In the genomic region with DNA sequence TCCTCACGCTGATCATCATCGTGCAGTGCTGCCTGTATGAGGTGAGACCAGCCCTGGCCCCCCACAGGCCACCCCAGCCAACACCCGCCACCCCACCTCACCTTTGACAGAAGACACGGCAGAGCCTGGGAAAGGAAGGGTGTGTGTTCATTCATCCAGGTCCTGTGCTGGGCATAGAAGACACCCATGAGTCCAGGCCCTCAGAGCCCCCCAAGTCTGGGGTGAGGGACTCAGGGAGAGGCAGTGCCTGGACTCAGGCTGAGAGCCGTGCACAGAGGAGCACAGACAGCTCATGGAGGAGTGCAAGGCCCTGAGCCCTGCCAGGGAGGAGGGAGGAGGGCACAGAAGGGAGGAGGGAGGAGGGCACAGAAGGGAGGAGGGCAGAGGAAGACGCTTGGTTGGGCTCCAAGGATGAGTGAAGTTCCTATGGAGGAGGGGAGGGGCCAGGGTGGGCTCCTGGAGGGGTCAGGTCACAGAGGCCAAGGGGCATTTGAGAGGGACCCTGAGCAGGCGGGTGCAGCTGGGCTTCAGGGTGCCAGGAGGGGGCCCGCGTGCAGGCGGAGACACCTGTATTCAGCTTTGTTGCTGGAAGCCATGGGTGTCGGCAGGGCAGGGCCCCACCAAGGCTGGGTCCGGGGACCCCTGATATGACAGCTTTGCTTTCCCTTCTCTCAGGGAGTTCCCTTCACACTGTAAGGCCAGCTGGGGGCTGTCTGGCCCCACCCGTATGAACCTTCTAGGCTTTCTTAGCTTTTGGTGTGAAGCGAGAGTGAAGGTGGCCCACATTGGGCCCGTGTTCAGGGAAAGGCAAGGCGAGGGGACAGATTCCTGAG, we compare ENCODE assay signal across 27 cellular contexts. TPM values are rescaled to one million over a fixed set of nuclear protein-coding genes. Genes with fewer than 3 reads are reported as not detected.
A peak's percentile ranks its signal among the peaks of the same experiment; 100 is the strongest.
DNase-seq lines count a peak whose midpoint lies in the region; ATAC-seq and TF ChIP-seq lines count a peak whose summit lies in the region.
"Had no signal": no experiment of that assay in that cellular context is flagged by ENCODE, and none has a peak within 500 bp of the region (broad histone marks: within the 10 kb centered on the region; RNA-seq: fewer than 3 reads in every experiment).

No MANE protein-coding gene starts in this region.

- H3K27me3 Mint-ChIP-seq in T-helper 1 cell treated with Interleukin-12 subunit alpha and Interleukin-12 subunit beta and Interleukin-4 antibody, amounts not matched to agents 30 μg/mL and 1 μg/mL, for 36 hours (ENCODE audit: low read depth) = no peaks in the 10 kb centered on the region
- no peaks in the 10 kb centered on the region for H3K27me3 Mint-ChIP-seq in memory B cell
- H3K27me3 Mint-ChIP-seq: activated CD4-positive, alpha-beta T cell treated with anti-CD3 and anti-CD28 coated beads, Interleukin-2, amount 10 ng/mL, durations not matched to agents 7 days and 5 days; activated CD8-positive, alpha-beta memory T cell treated with anti-CD3 and anti-CD28 coated beads, Interleukin-2, amount 10 ng/mL, durations not matched to agents 7 days and 5 days; activated naive CD8-positive, alpha-beta T cell; CD4-positive, alpha-beta memory T cell; central memory CD8-positive, alpha-beta T cell had no signal

- peaks cover 44% of the 10 kb centered on the region for H3K4me1 ChIP-seq in testis
- H3K4me1 ChIP-seq: SJCRH30 had no signal

- H3K36me3 ChIP-seq in testis (ENCODE audit: low read depth, missing control alignments) = no peaks in the 10 kb centered on the region
- H3K36me3 ChIP-seq: SJCRH30 had no signal

- WGBS in testis, 2 donors = 88 to 93% methylated on average over 16 of the region's 16 CpGs

- peak overlapping the region; percentile 5 for H3K27ac Mint-ChIP-seq in T-helper 1 cell treated with Interleukin-12 subunit alpha and Interleukin-12 subunit beta and Interleukin-4 antibody, amounts not matched to agents 30 μg/mL and 1 μg/mL, for 36 hours
- H3K27ac Mint-ChIP-seq in memory B cell = peak overlapping the region; percentile 35
- H3K27ac Mint-ChIP-seq: activated CD4-positive, alpha-beta T cell treated with anti-CD3 and anti-CD28 coated beads, Interleukin-2, amount 10 ng/mL, durations not matched to agents 7 days and 5 days; activated CD8-positive, alpha-beta memory T cell treated with anti-CD3 and anti-CD28 coated beads, Interleukin-2, amount 10 ng/mL, durations not matched to agents 7 days and 5 days; activated naive CD8-positive, alpha-beta T cell; activated T-helper 1 cell treated with anti-CD3 and anti-CD28 coated beads, Interleukin-12 subunit alpha, Interleukin-12 subunit beta, Interleukin-2, Interleukin-4 antibody, amounts not matched to agents 30 ng/mL and 10 ng/mL and 1 ng/mL, durations not matched to agents 14 hours and 24 hours and 36 hours; CD4-positive, alpha-beta memory T cell; nephron had no signal

- H3K27me3 ChIP-seq in testis = no peaks in the 10 kb centered on the region
- H3K27me3 ChIP-seq: left lung, SJCRH30 had no signal

- no peak for ATAC-seq in memory B cell (ENCODE audit: low read depth)
- ATAC-seq: activated CD8-positive, alpha-beta memory T cell treated with anti-CD3 and anti-CD28 coated beads, Interleukin-2, amount 10 ng/mL, durations not matched to agents 7 days and 5 days; left lung; Panc1 had no signal

- H3K36me3 Mint-ChIP-seq in T-helper 1 cell treated with Interleukin-12 subunit alpha and Interleukin-12 subunit beta and Interleukin-4 antibody, amounts not matched to agents 30 μg/mL and 1 μg/mL, for 36 hours (ENCODE audit: low read depth) = no peaks in the 10 kb centered on the region
- peaks cover 8% of the 10 kb centered on the region for H3K36me3 Mint-ChIP-seq in memory B cell
- H3K36me3 Mint-ChIP-seq: activated CD8-positive, alpha-beta memory T cell treated with anti-CD3 and anti-CD28 coated beads, Interleukin-2, amount 10 ng/mL, durations not matched to agents 7 days and 5 days; activated naive CD8-positive, alpha-beta T cell had no signal

- H3K4me3 ChIP-seq in testis = no peak overlapping the region
- H3K4me3 ChIP-seq: left lung, SJCRH30, thoracic aorta had no signal

- intact Hi-C loops in testis (cut with DNase I; ENCODE audit: low total_unique reads) = no loop called here

- no peaks in the 10 kb centered on the region for H3K9me3 Mint-ChIP-seq in T-helper 1 cell treated with Interleukin-12 subunit alpha and Interleukin-12 subunit beta and Interleukin-4 antibody, amounts not matched to agents 30 μg/mL and 1 μg/mL, for 36 hours
- no peaks in the 10 kb centered on the region for H3K9me3 Mint-ChIP-seq in memory B cell
- H3K9me3 Mint-ChIP-seq: activated CD4-positive, alpha-beta T cell treated with anti-CD3 and anti-CD28 coated beads, Interleukin-2, amount 10 ng/mL, durations not matched to agents 7 days and 5 days; activated T-helper 1 cell treated with anti-CD3 and anti-CD28 coated beads, Interleukin-12 subunit alpha, Interleukin-12 subunit beta, Interleukin-2, Interleukin-4 antibody, amounts not matched to agents 30 ng/mL and 10 ng/mL and 1 ng/mL, durations not matched to agents 14 hours and 24 hours and 36 hours; CD4-positive, alpha-beta memory T cell; central memory CD8-positive, alpha-beta T cell; nephron had no signal

- H3K4me3 Mint-ChIP-seq in T-helper 1 cell treated with Interleukin-12 subunit alpha and Interleukin-12 subunit beta and Interleukin-4 antibody, amounts not matched to agents 30 μg/mL and 1 μg/mL, for 36 hours = no peak overlapping the region
- H3K4me3 Mint-ChIP-seq in memory B cell = no peak overlapping the region
- H3K4me3 Mint-ChIP-seq: activated CD4-positive, alpha-beta T cell treated with anti-CD3 and anti-CD28 coated beads, Interleukin-2, amount 10 ng/mL, durations not matched to agents 7 days and 5 days; activated CD8-positive, alpha-beta memory T cell treated with anti-CD3 and anti-CD28 coated beads, Interleukin-2, amount 10 ng/mL, durations not matched to agents 7 days and 5 days; activated naive CD8-positive, alpha-beta T cell; activated T-helper 1 cell treated with anti-CD3 and anti-CD28 coated beads, Interleukin-12 subunit alpha, Interleukin-12 subunit beta, Interleukin-2, Interleukin-4 antibody, amounts not matched to agents 30 ng/mL and 10 ng/mL and 1 ng/mL, durations not matched to agents 14 hours and 24 hours and 36 hours; CD4-positive, alpha-beta memory T cell; central memory CD8-positive, alpha-beta T cell; nephron had no signal

- TF ChIP-seq CTCF in testis (IDR thresholded peaks at IDR 0.05) (no peak), GM10266 (IDR thresholded peaks at IDR 0.05; ENCODE audit: control insufficient read depth, insufficient read depth, low read depth, missing control alignments) (no peak)

- H3K9me3 ChIP-seq in testis = no peaks in the 10 kb centered on the region
- H3K9me3 ChIP-seq: left lung, SJCRH30, thoracic aorta had no signal

- TF ChIP-seq POLR2A in testis (IDR thresholded peaks at IDR 0.05) = no peak

- H3K4me1 Mint-ChIP-seq in T-helper 1 cell treated with Interleukin-12 subunit alpha and Interleukin-12 subunit beta and Interleukin-4 antibody, amounts not matched to agents 30 μg/mL and 1 μg/mL, for 36 hours (ENCODE audit: low read depth) = no peaks in the 10 kb centered on the region
- peaks cover 9% of the 10 kb centered on the region for H3K4me1 Mint-ChIP-seq in memory B cell
- H3K4me1 Mint-ChIP-seq: activated CD4-positive, alpha-beta T cell treated with anti-CD3 and anti-CD28 coated beads, Interleukin-2, amount 10 ng/mL, durations not matched to agents 7 days and 5 days; activated CD8-positive, alpha-beta memory T cell treated with anti-CD3 and anti-CD28 coated beads, Interleukin-2, amount 10 ng/mL, durations not matched to agents 7 days and 5 days; CD4-positive, alpha-beta memory T cell; central memory CD8-positive, alpha-beta T cell had no signal

- DNase-seq in T-helper 1 cell (no peak), memory B cell (ENCODE audit: low spot score in 2 of 2) (no peak), testis (no peak), NCI-H146 treated with DMSO at 0.1 percent for 48 hours (lab: John Stamatoyannopoulos, UW; ENCODE audit: unreplicated experiment) (no peak), GM10266 (ENCODE audit: extremely low spot score) (no peak)
- DNase-seq: activated CD4-positive, alpha-beta T cell treated with anti-CD3 and anti-CD28 coated beads, Interleukin-2, amount 10 ng/mL, durations not matched to agents 7 days and 5 days; activated CD8-positive, alpha-beta memory T cell treated with anti-CD3 and anti-CD28 coated beads, Interleukin-2, amount 10 ng/mL, durations not matched to agents 7 days and 5 days; CD4-positive, alpha-beta memory T cell; DMS153; effector CD4-positive, alpha-beta T cell; foreskin melanocyte; KBM-7; midbrain; NCI-H146; NCI-H2171; NCI-H524 treated with DMSO at 0.1 percent for 48 hours; posterior cingulate gyrus; SJCRH30 had no signal

- H3K27ac ChIP-seq in testis = peak overlapping the region; percentile 22 to 56
- H3K27ac ChIP-seq: 22Rv1, left lung, SJCRH30, thoracic aorta had no signal

RNA-seq across cellular contexts. Expression of a gene that starts 11.4 kb away (rescaled TPM):
- total RNA-seq in testis = 100 to 1,000 TPM; 150 to 212 TPM
- polyA plus RNA-seq in testis (ENCODE audit: insufficient read depth, low read depth, low replicate concordance) = 93.6 TPM

RNA-seq across cellular contexts. Expression of a gene that starts 11.6 kb away (rescaled TPM):
- total RNA-seq in testis = 10 to 100 TPM; 39.0 to 46.5 TPM
- polyA plus RNA-seq in testis (ENCODE audit: insufficient read depth, low read depth, low replicate concordance) = 74.1 TPM

RNA-seq across cellular contexts. Expression of a gene that starts 20.4 kb away (rescaled TPM):
- total RNA-seq in testis = 10 to 100 TPM; 43.8 to 57.3 TPM
- polyA plus RNA-seq in testis (ENCODE audit: insufficient read depth, low read depth, low replicate concordance) = 50.4 TPM

RNA-seq across cellular contexts. Expression of a gene that starts 20.9 kb away (rescaled TPM):
- total RNA-seq in testis = 10 to 100 TPM; 23.6 to 33.8 TPM
- 9.0 TPM for polyA plus RNA-seq in testis (ENCODE audit: insufficient read depth, low read depth, low replicate concordance)

RNA-seq across cellular contexts. Expression of a gene that starts 39.0 kb away (rescaled TPM):
- 1 to 10 TPM; 2.0 to 3.0 TPM for total RNA-seq in testis
- polyA plus RNA-seq in testis (ENCODE audit: insufficient read depth, low read depth, low replicate concordance) = 3.7 TPM
